Comparison of ENCODE assay signal across 8 cellular contexts in the genomic region with DNA sequence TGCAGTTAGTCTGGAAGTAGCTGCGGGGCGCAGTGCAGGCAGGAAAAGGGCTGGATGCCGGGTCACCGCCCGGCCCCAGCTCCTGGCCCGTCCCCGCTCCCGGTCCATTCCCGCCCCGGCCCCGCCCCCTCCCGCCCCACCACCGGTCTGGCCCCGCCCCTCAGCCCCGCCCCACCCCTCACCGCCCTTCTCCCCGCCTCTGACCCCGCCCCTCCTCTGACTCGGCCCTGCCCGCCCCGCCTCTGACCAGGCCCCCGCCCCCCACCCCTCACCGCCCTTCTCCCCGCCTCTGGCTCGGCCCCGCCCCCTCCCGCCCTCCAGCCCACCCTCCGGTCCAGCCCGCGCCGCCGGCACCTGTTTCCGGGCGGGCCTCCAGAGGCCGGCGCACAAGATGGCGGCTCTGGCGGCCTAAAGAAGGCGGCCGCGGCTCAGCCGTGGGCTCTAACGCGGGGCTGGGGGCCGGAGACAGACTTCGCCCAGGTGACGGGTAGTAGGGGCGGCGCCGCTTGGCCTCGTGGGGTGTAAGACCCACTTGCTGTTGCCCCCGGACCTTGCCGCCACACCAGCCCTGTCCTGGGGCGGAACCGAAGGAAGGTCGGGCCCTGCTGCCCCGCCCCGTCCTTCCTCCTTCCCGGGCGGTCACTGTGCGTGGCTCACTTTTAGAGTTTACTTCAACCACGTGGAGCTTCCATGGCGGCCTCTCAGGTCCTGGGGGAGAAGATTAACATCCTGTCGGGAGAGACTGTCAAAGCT. TPM values are rescaled to one million over a fixed set of nuclear protein-coding genes. Genes with fewer than 3 reads are reported as not detected.
DNase-seq lines count a peak whose midpoint lies in the region; ATAC-seq, FAIRE-seq and TF ChIP-seq lines count a peak whose summit lies in the region.

A gene with protein sequence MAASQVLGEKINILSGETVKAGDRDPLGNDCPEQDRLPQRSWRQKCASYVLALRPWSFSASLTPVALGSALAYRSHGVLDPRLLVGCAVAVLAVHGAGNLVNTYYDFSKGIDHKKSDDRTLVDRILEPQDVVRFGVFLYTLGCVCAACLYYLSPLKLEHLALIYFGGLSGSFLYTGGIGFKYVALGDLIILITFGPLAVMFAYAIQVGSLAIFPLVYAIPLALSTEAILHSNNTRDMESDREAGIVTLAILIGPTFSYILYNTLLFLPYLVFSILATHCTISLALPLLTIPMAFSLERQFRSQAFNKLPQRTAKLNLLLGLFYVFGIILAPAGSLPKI (plus strand): TSS at position 357 of the 753 bp plus-strand sequence. CDS start 334 bp downstream, at position 691.

- ATAC-seq in GM21390 (IDR thresholded peaks at IDR 0.05; ENCODE audit: unreplicated experiment) (peak; percentile 76), mucosa of descending colon (peak; percentile 94)

- H3K4me3 ChIP-seq in epithelial cell of esophagus (ENCODE audit: low read length) (peak within 1 kb of the TSS; percentile 74), mucosa of descending colon (peak within 1 kb of the TSS; percentile 50)

- no peaks in the 10 kb centered on the region for H3K9me3 ChIP-seq in mucosa of descending colon

- DNase-seq in D721Med (ENCODE audit: insufficient read length, low spot score) (peak; percentile 42), HUDEP-2 (lab: John Stamatoyannopoulos, UW; ENCODE audit: unreplicated experiment in 76 of 76) (peak in 71 of 76 experiments; percentile 10 to 94 (median 79)), OCI-M1 (lab: John Stamatoyannopoulos, UW) (peak; percentile 90), activated T-cell treated with anti-CD3 and anti-CD28 coated beads for 1 hour (ENCODE audit: low read depth) (peak; percentile 86), epithelial cell of esophagus (ENCODE audit: low read depth) (peak; percentile 91), mucosa of descending colon (peak; percentile 83 to 89 (median 89))
- peak; percentile 72 to 74 for DNase-seq in stimulated activated CD8-positive, alpha-beta memory T cell treated with anti-CD3 and anti-CD28 coated beads, Interleukin-4, amount 100 ng/mL, for 1 hour (ENCODE audit: low read depth in 2 of 2, low spot score in 1 of 2)

- peak; percentile 4 for TF ChIP-seq CTCF in D721Med (IDR thresholded peaks at IDR 0.05; ENCODE audit: insufficient read depth, missing control alignments)
- TF ChIP-seq CTCF in epithelial cell of esophagus (IDR thresholded peaks at IDR 0.05; ENCODE audit: insufficient read depth, low read depth, low read length, missing control alignments), result peak; percentile 33
- no peak for TF ChIP-seq CTCF in mucosa of descending colon (IDR thresholded peaks at IDR 0.05)

- no peak for FAIRE-seq in D721Med (lab: Jason Lieb, UNC)

- H3K36me3 ChIP-seq in mucosa of descending colon (ENCODE audit: low read depth), result no peaks in the 10 kb centered on the region

- intact Hi-C loops in mucosa of descending colon (cut with DNase I, micrococcal nuclease), result no loop called here

- H3K4me1 ChIP-seq in mucosa of descending colon (ENCODE audit: low read depth), result peaks cover 26% of the 10 kb centered on the region

RNA-seq across cellular contexts. Expression of the gene that starts here (rescaled TPM):
- 10 to 100 TPM in 2 of 3 donors, 1 to 10 TPM in 1; 8.9 to 14.9 (median 12.6) TPM for total RNA-seq in mucosa of descending colon

Comparison
In these comparisons a context has a peak if more than half of its experiments do, and no peak if none do; other contexts are left out.
1. Peak in every context shown above with its lines: DNase-seq, ATAC-seq and H3K4me3 ChIP-seq.